ENCODE assay signal across 8 cellular contexts in the genomic region with DNA sequence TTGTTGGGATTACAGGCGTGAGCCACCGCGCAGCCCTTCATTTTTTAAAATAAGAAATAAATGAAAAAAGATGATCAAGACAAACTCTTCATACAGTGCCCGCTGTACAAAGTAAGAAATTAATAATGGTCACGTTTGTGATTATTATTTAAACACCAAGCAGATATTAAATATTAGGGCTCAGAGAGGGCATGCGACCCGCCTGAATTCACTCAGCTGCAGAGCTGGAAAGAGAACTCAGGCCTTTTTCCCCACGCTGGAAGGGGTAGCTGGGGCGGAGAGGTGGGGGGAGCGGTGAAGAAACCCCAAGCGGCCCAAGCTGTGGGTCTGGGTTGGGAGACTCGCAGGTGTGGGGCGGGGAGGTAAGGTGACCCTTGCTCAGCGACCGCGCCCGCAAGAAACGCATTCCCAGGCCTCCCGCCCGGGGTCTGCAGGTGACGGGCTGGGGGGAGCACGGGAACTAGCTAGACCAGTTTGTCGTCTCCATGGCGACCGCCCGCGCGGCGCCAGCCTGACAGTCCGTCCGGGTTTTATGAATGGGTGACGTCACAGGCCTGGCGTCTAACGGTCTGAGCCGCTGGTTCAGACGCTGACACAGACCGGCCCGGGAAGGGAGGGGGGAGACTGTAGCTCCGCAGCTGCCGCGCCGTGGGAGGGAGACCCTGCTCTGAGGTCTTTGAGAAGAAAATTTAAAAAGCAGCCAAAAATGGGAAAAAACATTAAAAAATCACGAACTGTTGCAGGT. TPM values are rescaled to one million over a fixed set of nuclear protein-coding genes. Genes with fewer than 3 reads are reported as not detected.
A peak's percentile ranks its signal among the peaks of the same experiment; 100 is the strongest.
DNase-seq lines count a peak whose midpoint lies in the region; ATAC-seq and TF ChIP-seq lines count a peak whose summit lies in the region.

No MANE protein-coding gene starts in this region.

- peak; percentile 99 for DNase-seq in HK-2 (ENCODE audit: unreplicated experiment)
- DNase-seq in NCI-H774 (lab: John Stamatoyannopoulos, UW) = peak; percentile 97
- peak; percentile 49 to 54 for DNase-seq in activated CD4-positive, alpha-beta T cell treated with anti-CD3 and anti-CD28 coated beads, Interleukin-2, amount 50 U/mL, for 4 hours
- peak; percentile 99 for DNase-seq in dermis blood vessel endothelial cell
- peak; percentile 96 to 97 for DNase-seq in left lung
- peak; percentile 33 to 37 for DNase-seq in stimulated activated CD4-positive, alpha-beta T cell treated with anti-CD3 and anti-CD28 coated beads, Interleukin-1b, Interleukin-23, amount 100 ng/mL, for 4 hours (ENCODE audit: low read depth in 2 of 2)

- H3K4me1 ChIP-seq in left lung = peaks cover 18 to 61% of the 10 kb centered on the region in 2 donors

- H3K27me3 ChIP-seq in left lung = peaks cover 0 to 10% of the 10 kb centered on the region in 2 donors

- H3K36me3 ChIP-seq in left lung = no peaks in the 10 kb centered on the region

- TF ChIP-seq CTCF in left lung (IDR thresholded peaks at IDR 0.05) = no peak

- no peaks in the 10 kb centered on the region for H3K9me3 ChIP-seq in left lung

- ATAC-seq in GM18517 (IDR thresholded peaks at IDR 0.05; ENCODE audit: unreplicated experiment) = peak; percentile 37
- peak; percentile 73 for ATAC-seq in left lung
- no peak for ATAC-seq in GM19328 (IDR thresholded peaks at IDR 0.05; ENCODE audit: unreplicated experiment)

- peak overlapping the region; percentile 90 to 95 for H3K27ac ChIP-seq in left lung

- H3K4me3 ChIP-seq in left lung = peak overlapping the region; percentile 69 to 86

- intact Hi-C loops in left lung (cut with DNase I) = no loop called here

RNA-seq across cellular contexts. Expression of a gene that starts 1.1 kb away (rescaled TPM):
- total RNA-seq in dermis blood vessel endothelial cell (768 and 1,287 TPM in 2 replicates), left lung (100 to 1,000 TPM; 185 to 297 TPM)

RNA-seq across cellular contexts. Expression of a gene that starts 33.7 kb away (rescaled TPM):
- total RNA-seq in dermis blood vessel endothelial cell = not detected in 2 replicates
- 10 to 100 TPM; 13.5 to 15.7 TPM for total RNA-seq in left lung

Comparison
In these comparisons a context has a peak if more than half of its experiments do, and no peak if none do; other contexts are left out.
1. DNase-seq: peak in every context shown above with its lines; median percentile 99 in HK-2; 99 in dermis blood vessel endothelial cell; 97 in NCI-H774; 96 in left lung; 52 in activated CD4-positive, alpha-beta T cell treated with anti-CD3 and anti-CD28 coated beads, Interleukin-2, amount 50 U/mL, for 4 hours; 35 in stimulated activated CD4-positive, alpha-beta T cell treated with anti-CD3 and anti-CD28 coated beads, Interleukin-1b, Interleukin-23, amount 100 ng/mL, for 4 hours.
2. RNA of a gene that starts 33.7 kb away (total RNA-seq): 13.5 to 15.7 TPM in left lung; not detected in dermis blood vessel endothelial cell; every median in the first group is over 10 times any median in the second.